ENCODE assay signal across 20 cellular contexts in the genomic region with DNA sequence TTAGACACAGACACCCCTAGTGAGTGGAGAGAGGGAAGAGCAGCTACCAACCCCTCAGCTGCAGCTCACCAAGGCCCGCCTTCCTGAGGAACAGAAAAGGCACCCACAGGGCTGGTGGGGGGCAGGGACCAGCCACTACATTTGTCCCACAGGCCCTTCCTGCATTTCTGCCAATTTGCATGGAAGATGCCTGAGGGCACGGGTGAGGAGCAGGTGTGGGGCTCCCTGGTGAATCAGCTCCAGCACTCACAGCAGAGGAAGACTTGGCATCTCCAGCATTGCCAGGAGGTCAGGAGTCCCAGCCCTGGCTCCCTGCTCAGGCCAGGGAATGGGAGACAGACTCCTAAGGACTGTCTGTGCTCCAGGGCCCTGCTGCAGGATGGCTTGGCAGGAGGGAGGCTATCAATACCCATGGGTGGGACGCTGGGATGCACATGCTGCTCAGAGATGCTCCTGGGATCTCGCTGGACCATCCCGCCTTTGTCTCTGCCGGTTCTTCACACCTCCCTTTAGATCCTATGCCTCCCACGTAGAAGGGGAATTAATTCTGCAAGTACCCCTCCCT.
"Had no signal": no experiment of that assay in that cellular context is flagged by ENCODE, and none has a peak within 500 bp of the region (broad histone marks: within the 10 kb centered on the region; RNA-seq: fewer than 3 reads in every experiment).

No MANE protein-coding gene starts in this region.

- H3K9me3 ChIP-seq: ascending aorta, heart right ventricle, ovary, psoas muscle, tibial artery had no signal

- H3K9ac ChIP-seq: neural progenitor cell had no signal

- ATAC-seq: activated T-cell treated with anti-CD3 and anti-CD28 coated beads, Interleukin-2, amount 50 U/mL, for 72 hours; heart right ventricle; left ventricle myocardium superior; psoas muscle; right cardiac atrium had no signal

- H3K27ac ChIP-seq: ascending aorta, coronary artery, heart right ventricle, neural progenitor cell, ovary, psoas muscle, tibial artery had no signal

- H3K27me3 ChIP-seq: ascending aorta, ovary had no signal

- H3K4me2 ChIP-seq: neural progenitor cell had no signal

- H3K4me3 ChIP-seq: ascending aorta, coronary artery, heart right ventricle, neural progenitor cell, ovary, psoas muscle, tibial artery had no signal

- FAIRE-seq: endometrium had no signal

- H3K36me3 ChIP-seq: ascending aorta, heart right ventricle, neural progenitor cell, ovary, tibial artery had no signal

- DNase-seq: activated CD4-positive, alpha-beta T cell treated with anti-CD3 and anti-CD28 coated beads, Interleukin-2, amount 50 U/mL, for 1 hour; activated CD4-positive, CD25-positive, alpha-beta regulatory T cell treated with anti-CD3 and anti-CD28 coated beads, Interleukin-2, amount 50 U/mL, for 72 hours; activated effector memory CD4-positive, alpha-beta T cell treated with anti-CD3 and anti-CD28 coated beads, Interleukin-2, amount 50 U/mL, for 16 hours; activated naive CD4-positive, alpha-beta T cell treated with anti-CD3 and anti-CD28 coated beads, Interleukin-2, amount 50 U/mL, for 16 hours; activated T-cell treated with anti-CD3 and anti-CD28 coated beads, Interleukin-2, amount 50 U/mL, for 72 hours; heart right ventricle; immature natural killer cell; kidney glomerular epithelial cell; left ventricle myocardium superior; ovary; psoas muscle; right cardiac atrium; stimulated activated CD4-positive, alpha-beta T cell treated with anti-CD3 and anti-CD28 coated beads, Interleukin-2, amount 100 ng/mL, for 24 hours; stimulated activated naive CD4-positive, alpha-beta T cell treated with Interleukin-2 at 50 U/mL for 16 hours; substantia nigra; tibial artery had no signal

- H3K4me1 ChIP-seq: ascending aorta, psoas muscle, tibial artery had no signal

- H2AFZ ChIP-seq: neural progenitor cell had no signal
